Comparison of ENCODE assay signal across 20 cellular contexts in the genomic region with DNA sequence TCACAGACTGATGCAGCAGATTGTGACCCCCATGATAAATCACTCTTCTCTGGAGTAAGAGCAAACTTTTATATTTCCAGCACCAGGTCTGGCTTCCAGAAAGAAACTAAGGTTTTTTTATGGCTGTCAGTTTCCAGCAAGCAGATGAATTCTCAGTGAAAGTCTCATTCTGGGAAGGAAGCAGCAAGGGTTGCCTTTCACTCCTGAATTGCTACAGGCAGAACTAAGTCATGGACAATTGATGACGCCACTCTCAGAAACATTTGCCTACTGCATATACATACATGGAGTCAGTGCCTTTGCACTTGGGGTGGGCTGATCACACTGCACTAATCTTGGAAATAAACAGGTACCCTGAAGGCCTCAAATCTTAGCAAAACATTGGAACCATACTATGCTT.
"Had no signal": no experiment of that assay in that cellular context is flagged by ENCODE, and none has a peak within 500 bp of the region (broad histone marks: within the 10 kb centered on the region; RNA-seq: fewer than 3 reads in every experiment).

No MANE protein-coding gene starts in this region.

- ATAC-seq: left cardiac atrium, mucosa of descending colon had no signal

- H3K9ac ChIP-seq: neural progenitor cell, SK-N-SH had no signal

- H3K4me1 Mint-ChIP-seq: naive B cell, neural progenitor cell had no signal

- H3K9me3 ChIP-seq: mucosa of descending colon, SK-N-SH, uterus had no signal

- H3K9me3 Mint-ChIP-seq: effector memory CD8-positive, alpha-beta T cell; neural progenitor cell had no signal

- H3K4me3 Mint-ChIP-seq: activated CD8-positive, alpha-beta memory T cell treated with anti-CD3 and anti-CD28 coated beads, Interleukin-2, amount 10 ng/mL, durations not matched to agents 7 days and 5 days; naive B cell; neural progenitor cell had no signal

- DNase-seq: activated CD4-positive, CD25-positive, alpha-beta regulatory T cell; activated CD8-positive, alpha-beta memory T cell treated with anti-CD3 and anti-CD28 coated beads, Interleukin-2, amount 10 ng/mL, durations not matched to agents 7 days and 5 days; amniotic stem cell; effector memory CD8-positive, alpha-beta T cell; left cardiac atrium; mesenchymal stem cell; mucosa of descending colon; naive B cell; SK-N-SH; stimulated activated CD4-positive, alpha-beta T cell treated with anti-CD3 and anti-CD28 coated beads, Interleukin-12 subunit alpha, Interleukin-12 subunit beta, amount 100 ng/mL, for 4 hours; stimulated activated CD4-positive, alpha-beta T cell treated with anti-CD3 and anti-CD28 coated beads, Interleukin-1b, Interleukin-23, amount 100 ng/mL, for 48 hours; stimulated activated CD8-positive, alpha-beta memory T cell treated with anti-CD3 and anti-CD28 coated beads, Interleukin-4, amount 100 ng/mL, for 48 hours; stimulated activated naive CD4-positive, alpha-beta T cell treated with Interleukin-2 at 50 U/mL for 16 hours; T1000; uterus had no signal

- H3K4me3 ChIP-seq: cardiac muscle cell, mucosa of descending colon, neural progenitor cell, right atrium auricular region, tibial nerve, uterus had no signal

- H3K27me3 ChIP-seq: cardiac muscle cell, neural progenitor cell, right atrium auricular region, tibial nerve, uterus had no signal

- H3K36me3 ChIP-seq: cardiac muscle cell, neural progenitor cell, right atrium auricular region, tibial nerve, uterus had no signal

- H3K4me2 ChIP-seq: neural progenitor cell, SK-N-SH had no signal

- H3K27ac Mint-ChIP-seq: activated CD8-positive, alpha-beta memory T cell treated with anti-CD3 and anti-CD28 coated beads, Interleukin-2, amount 10 ng/mL, durations not matched to agents 7 days and 5 days; naive B cell; neural progenitor cell; progenitor cell of endocrine pancreas had no signal

- H3K27me3 Mint-ChIP-seq: activated CD8-positive, alpha-beta memory T cell treated with anti-CD3 and anti-CD28 coated beads, Interleukin-2, amount 10 ng/mL, durations not matched to agents 7 days and 5 days; effector memory CD8-positive, alpha-beta T cell; progenitor cell of endocrine pancreas had no signal

- H3K27ac ChIP-seq: cardiac muscle cell, neural progenitor cell, right atrium auricular region, tibial nerve, uterus had no signal

- H3K4me1 ChIP-seq: neural progenitor cell, right atrium auricular region, tibial nerve, uterus had no signal

- H3K36me3 Mint-ChIP-seq: naive B cell, neural progenitor cell had no signal
